Comparison of ENCODE assay signal across 37 cellular contexts in genomic region chr9:135579356-135579755, GRCh38. TPM values are rescaled to one million over a fixed set of nuclear protein-coding genes. Genes with fewer than 3 reads are reported as not detected.
"Had no signal": no experiment of that assay in that cellular context is flagged by ENCODE, and none has a peak within 500 bp of the region (broad histone marks: within the 10 kb centered on the region; RNA-seq: fewer than 3 reads in every experiment).

No MANE protein-coding gene starts in this region.

- FAIRE-seq: astrocyte, TTC549 had no signal

- H3K4me1 ChIP-seq: body of pancreas, breast epithelium had no signal

- ATAC-seq: activated CD8-positive, alpha-beta T cell treated with anti-CD3 and anti-CD28 coated beads for 36 hours; activated naive CD4-positive, alpha-beta T cell treated with anti-CD3 and anti-CD28 coated beads, Interleukin-2, amount 50 U/mL, for 72 hours; activated T-cell treated with anti-CD3 and anti-CD28 coated beads, Interleukin-2, amount 50 U/mL, for 4 hours; activated T-cell treated with anti-CD3 and anti-CD28 coated beads, Interleukin-2, amount 50 U/mL, for 72 hours; activated T-helper 17 cell treated with anti-CD3 and anti-CD28 coated beads, Interleukin-2, amount 50 U/mL, for 72 hours; body of pancreas had no signal

- H3K9me3 ChIP-seq: adrenal gland, body of pancreas, breast epithelium had no signal

- H3K27me3 ChIP-seq: adrenal gland, body of pancreas, brain microvascular endothelial cell had no signal

- H3K36me3 ChIP-seq: adrenal gland, brain microvascular endothelial cell, breast epithelium had no signal

- H3K4me3 ChIP-seq: adrenal gland, body of pancreas, breast epithelium had no signal

- H3K27ac ChIP-seq: adrenal gland, body of pancreas, brain microvascular endothelial cell, breast epithelium, VCaP had no signal

- DNase-seq: activated B cell treated with CpG ODN at 0.5 μM for 24 hours; activated CD4-positive, alpha-beta memory T cell treated with anti-CD3 and anti-CD28 coated beads for 36 hours; activated CD4-positive, alpha-beta T cell treated with anti-CD3 and anti-CD28 coated beads for 4 hours; activated CD4-positive, alpha-beta T cell treated with anti-CD3 and anti-CD28 coated beads, Interleukin-2, amount 10 ng/mL, durations not matched to agents 24 days and 14 days; activated CD4-positive, alpha-beta T cell treated with anti-CD3 and anti-CD28 coated beads, Interleukin-2, amount 50 U/mL, for 1 hour; activated CD4-positive, alpha-beta T cell treated with anti-CD3 and anti-CD28 coated beads, Interleukin-2, amount 50 U/mL, for 4 hours; activated CD4-positive, CD25-positive, alpha-beta regulatory T cell treated with anti-CD3 and anti-CD28 coated beads, Interleukin-2, amount 50 U/mL, for 72 hours; activated CD8-positive, alpha-beta memory T cell treated with anti-CD3 and anti-CD28 coated beads, Interleukin-2, amount 50 U/mL, for 4 hours; activated CD8-positive, alpha-beta T cell treated with anti-CD3 and anti-CD28 coated beads for 36 hours; activated effector memory CD4-positive, alpha-beta T cell treated with anti-CD3 and anti-CD28 coated beads, Interleukin-2, amount 50 U/mL, for 16 hours; activated gamma-delta T cell treated with Interleukin-2 at 50 U/mL for 16 hours; activated naive CD4-positive, alpha-beta T cell; activated naive CD4-positive, alpha-beta T cell treated with anti-CD3 and anti-CD28 coated beads for 36 hours; activated naive CD4-positive, alpha-beta T cell treated with anti-CD3 and anti-CD28 coated beads, Interleukin-2, amount 50 U/mL, for 16 hours; activated naive CD8-positive, alpha-beta T cell treated with anti-CD3 and anti-CD28 coated beads for 36 hours; activated T-cell treated with anti-CD3 and anti-CD28 coated beads for 4 hours; activated T-cell treated with anti-CD3 and anti-CD28 coated beads, Interleukin-2, amount 50 U/mL, for 1 hour; activated T-cell treated with anti-CD3 and anti-CD28 coated beads, Interleukin-2, amount 50 U/mL, for 4 hours; activated T-cell treated with anti-CD3 and anti-CD28 coated beads, Interleukin-2, amount 50 U/mL, for 72 hours; adrenal gland; amniotic stem cell; aorta; body of pancreas; brain microvascular endothelial cell; central memory CD4-positive, alpha-beta T cell; T-helper 2 cell; T-helper 9 cell had no signal

RNA-seq across cellular contexts. Expression of gene PAEP, which starts 17.8 kb away (rescaled TPM):
- total RNA-seq: activated B cell treated with CpG ODN at 0.5 μM for 24 hours; activated CD4-positive, alpha-beta memory T cell treated with anti-CD3 and anti-CD28 coated beads for 36 hours; activated CD4-positive, alpha-beta T cell treated with anti-CD3 and anti-CD28 coated beads, Interleukin-2, amount 10 ng/mL, durations not matched to agents 24 days and 14 days; activated CD8-positive, alpha-beta memory T cell treated with anti-CD3 and anti-CD28 coated beads for 36 hours; activated CD8-positive, alpha-beta T cell treated with anti-CD3 and anti-CD28 coated beads for 36 hours; activated naive CD4-positive, alpha-beta T cell treated with anti-CD3 and anti-CD28 coated beads for 36 hours; activated naive CD4-positive, alpha-beta T cell treated with anti-CD3 and anti-CD28 coated beads, Interleukin-2, amount 50 U/mL, for 72 hours; activated naive CD8-positive, alpha-beta T cell treated with anti-CD3 and anti-CD28 coated beads for 36 hours; activated T-cell treated with anti-CD3 and anti-CD28 coated beads, Interleukin-2, amount 50 U/mL, for 4 hours; activated T-cell treated with anti-CD3 and anti-CD28 coated beads, Interleukin-2, amount 50 U/mL, for 72 hours; activated T-helper 1 cell treated with anti-CD3 and anti-CD28 coated beads, Interleukin-12 subunit alpha, Interleukin-12 subunit beta, Interleukin-2, Interleukin-4 antibody, amounts not matched to agents 30 ng/mL and 10 ng/mL and 1 ng/mL, durations not matched to agents 14 hours and 24 hours and 36 hours; activated T-helper 17 cell treated with anti-CD3 and anti-CD28 coated beads, Interleukin-2, amount 50 U/mL, for 72 hours; adrenal gland; aorta; body of pancreas; breast epithelium; cardiac septum; cerebellum had no signal
- polyA plus RNA-seq: adrenal gland, aorta had no signal

RNA-seq across cellular contexts. Expression of gene OBP2A, which starts 33.4 kb away (rescaled TPM):
- total RNA-seq: activated B cell treated with CpG ODN at 0.5 μM for 24 hours; activated CD4-positive, alpha-beta memory T cell treated with anti-CD3 and anti-CD28 coated beads for 36 hours; activated CD4-positive, alpha-beta T cell treated with anti-CD3 and anti-CD28 coated beads, Interleukin-2, amount 10 ng/mL, durations not matched to agents 24 days and 14 days; activated CD8-positive, alpha-beta memory T cell treated with anti-CD3 and anti-CD28 coated beads for 36 hours; activated CD8-positive, alpha-beta T cell treated with anti-CD3 and anti-CD28 coated beads for 36 hours; activated naive CD4-positive, alpha-beta T cell treated with anti-CD3 and anti-CD28 coated beads for 36 hours; activated naive CD4-positive, alpha-beta T cell treated with anti-CD3 and anti-CD28 coated beads, Interleukin-2, amount 50 U/mL, for 72 hours; activated naive CD8-positive, alpha-beta T cell treated with anti-CD3 and anti-CD28 coated beads for 36 hours; activated T-cell treated with anti-CD3 and anti-CD28 coated beads, Interleukin-2, amount 50 U/mL, for 4 hours; activated T-cell treated with anti-CD3 and anti-CD28 coated beads, Interleukin-2, amount 50 U/mL, for 72 hours; activated T-helper 1 cell treated with anti-CD3 and anti-CD28 coated beads, Interleukin-12 subunit alpha, Interleukin-12 subunit beta, Interleukin-2, Interleukin-4 antibody, amounts not matched to agents 30 ng/mL and 10 ng/mL and 1 ng/mL, durations not matched to agents 14 hours and 24 hours and 36 hours; activated T-helper 17 cell treated with anti-CD3 and anti-CD28 coated beads, Interleukin-2, amount 50 U/mL, for 72 hours; adrenal gland; aorta; astrocyte; body of pancreas; breast epithelium; cardiac septum; cerebellum had no signal
- polyA plus RNA-seq: adrenal gland, aorta had no signal

RNA-seq across cellular contexts. Expression of gene LCN1, which starts 58.1 kb away (rescaled TPM):
- total RNA-seq: activated B cell treated with CpG ODN at 0.5 μM for 24 hours; activated CD4-positive, alpha-beta memory T cell treated with anti-CD3 and anti-CD28 coated beads for 36 hours; activated CD4-positive, alpha-beta T cell treated with anti-CD3 and anti-CD28 coated beads, Interleukin-2, amount 10 ng/mL, durations not matched to agents 24 days and 14 days; activated CD8-positive, alpha-beta memory T cell treated with anti-CD3 and anti-CD28 coated beads for 36 hours; activated CD8-positive, alpha-beta T cell treated with anti-CD3 and anti-CD28 coated beads for 36 hours; activated naive CD4-positive, alpha-beta T cell treated with anti-CD3 and anti-CD28 coated beads, Interleukin-2, amount 50 U/mL, for 72 hours; activated naive CD8-positive, alpha-beta T cell treated with anti-CD3 and anti-CD28 coated beads for 36 hours; activated T-cell treated with anti-CD3 and anti-CD28 coated beads, Interleukin-2, amount 50 U/mL, for 4 hours; activated T-cell treated with anti-CD3 and anti-CD28 coated beads, Interleukin-2, amount 50 U/mL, for 72 hours; activated T-helper 1 cell treated with anti-CD3 and anti-CD28 coated beads, Interleukin-12 subunit alpha, Interleukin-12 subunit beta, Interleukin-2, Interleukin-4 antibody, amounts not matched to agents 30 ng/mL and 10 ng/mL and 1 ng/mL, durations not matched to agents 14 hours and 24 hours and 36 hours; activated T-helper 17 cell treated with anti-CD3 and anti-CD28 coated beads, Interleukin-2, amount 50 U/mL, for 72 hours; adrenal gland; astrocyte; body of pancreas; breast epithelium; cardiac septum; cerebellum had no signal
- polyA plus RNA-seq: adrenal gland, aorta had no signal

RNA-seq across cellular contexts. Expression of gene GLT6D1, which starts 60.0 kb away (rescaled TPM):
- total RNA-seq: activated B cell treated with CpG ODN at 0.5 μM for 24 hours; activated CD4-positive, alpha-beta memory T cell treated with anti-CD3 and anti-CD28 coated beads for 36 hours; activated CD4-positive, alpha-beta T cell treated with anti-CD3 and anti-CD28 coated beads, Interleukin-2, amount 10 ng/mL, durations not matched to agents 24 days and 14 days; activated CD8-positive, alpha-beta memory T cell treated with anti-CD3 and anti-CD28 coated beads for 36 hours; activated CD8-positive, alpha-beta T cell treated with anti-CD3 and anti-CD28 coated beads for 36 hours; activated naive CD4-positive, alpha-beta T cell treated with anti-CD3 and anti-CD28 coated beads for 36 hours; activated naive CD4-positive, alpha-beta T cell treated with anti-CD3 and anti-CD28 coated beads, Interleukin-2, amount 50 U/mL, for 72 hours; activated naive CD8-positive, alpha-beta T cell treated with anti-CD3 and anti-CD28 coated beads for 36 hours; activated T-cell treated with anti-CD3 and anti-CD28 coated beads, Interleukin-2, amount 50 U/mL, for 4 hours; activated T-cell treated with anti-CD3 and anti-CD28 coated beads, Interleukin-2, amount 50 U/mL, for 72 hours; activated T-helper 1 cell treated with anti-CD3 and anti-CD28 coated beads, Interleukin-12 subunit alpha, Interleukin-12 subunit beta, Interleukin-2, Interleukin-4 antibody, amounts not matched to agents 30 ng/mL and 10 ng/mL and 1 ng/mL, durations not matched to agents 14 hours and 24 hours and 36 hours; activated T-helper 17 cell treated with anti-CD3 and anti-CD28 coated beads, Interleukin-2, amount 50 U/mL, for 72 hours; adrenal gland; aorta; astrocyte; body of pancreas; breast epithelium; cardiac septum; cerebellum had no signal
- polyA plus RNA-seq: adrenal gland, aorta had no signal
